Comparison of ENCODE assay signal across 1 cellular context in the genomic region with DNA sequence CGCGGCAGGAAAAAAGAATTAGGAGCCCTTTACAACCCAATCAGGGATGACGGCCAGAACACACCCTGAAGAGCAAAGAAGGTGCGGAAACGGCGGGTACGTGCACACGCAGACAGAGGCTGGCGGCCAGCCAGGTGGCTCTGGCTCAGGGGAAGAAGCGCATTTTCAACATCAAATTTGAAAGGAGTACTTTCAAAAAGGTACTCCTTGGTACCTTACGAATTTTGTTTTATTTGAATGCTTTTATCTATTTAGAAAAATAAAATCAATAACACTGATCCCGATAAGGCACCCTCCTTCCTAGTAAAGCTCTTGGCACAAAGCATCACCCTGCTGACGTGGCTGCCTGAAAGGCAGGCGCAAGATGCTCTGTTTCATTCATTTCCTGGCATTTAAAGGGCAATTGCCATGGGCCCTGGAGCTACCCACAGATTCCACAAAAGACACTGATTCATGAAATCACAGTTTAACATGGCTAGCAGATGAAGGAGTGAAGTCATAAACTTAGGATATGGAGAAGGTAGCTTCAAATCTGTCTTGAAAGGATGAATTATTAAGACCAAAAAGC.
TF ChIP-seq lines count a peak whose summit lies in the region.

No MANE protein-coding gene starts in this region.

TF ChIP-seq in HEK293T, 16 proteins besides CTCF, POLR2A, EP300 and RAD21 (continued from another document):
- TF ChIP-seq FOXM1 (IDR thresholded peaks at IDR 0.05; ENCODE audit: borderline replicate concordance) (no peak), ARNT (IDR thresholded peaks at IDR 0.05) (no peak), CTBP1 (IDR thresholded peaks at IDR 0.05; ENCODE audit: borderline replicate concordance) (no peak), LEF1 (IDR thresholded peaks at IDR 0.05; ENCODE audit: borderline replicate concordance) (no peak)
